8 cellular contexts compared by ENCODE assay signal in genomic region chr20:13659288-13659687, GRCh38. TPM values are rescaled to one million over a fixed set of nuclear protein-coding genes. Genes with fewer than 3 reads are reported as not detected.
DNase-seq lines count a peak whose midpoint lies in the region; ATAC-seq and TF ChIP-seq lines count a peak whose summit lies in the region.
"Had no signal": no experiment of that assay in that cellular context is flagged by ENCODE, and none has a peak within 500 bp of the region (broad histone marks: within the 10 kb centered on the region; RNA-seq: fewer than 3 reads in every experiment).

No MANE protein-coding gene starts in this region.

- H3K36me3 Mint-ChIP-seq in progenitor cell of endocrine pancreas (ENCODE audit: insufficient read depth): no peaks in the 10 kb centered on the region
- no peaks in the 10 kb centered on the region for H3K36me3 Mint-ChIP-seq in MCF 10A (ENCODE audit: insufficient read depth, unreplicated experiment)
- H3K36me3 Mint-ChIP-seq: T-cell had no signal

- no TSS peak for BruUV-seq in MCF 10A (replicated peaks; lab: Mats Ljungman, UMichigan)

- ATAC-seq in GM19043 (IDR thresholded peaks at IDR 0.05; ENCODE audit: low read depth, unreplicated experiment) (peak; percentile 93), HG02623 (IDR thresholded peaks at IDR 0.05; ENCODE audit: unreplicated experiment) (peak; percentile 96), HG03457 (IDR thresholded peaks at IDR 0.05; ENCODE audit: unreplicated experiment) (peak; percentile 92)
- ATAC-seq: T-cell had no signal

- H3K9me3 Mint-ChIP-seq in progenitor cell of endocrine pancreas (ENCODE audit: low read depth) (no peaks in the 10 kb centered on the region), MCF 10A (ENCODE audit: unreplicated experiment) (no peaks in the 10 kb centered on the region)
- H3K9me3 Mint-ChIP-seq: T-cell had no signal

- H3K4me1 Mint-ChIP-seq in progenitor cell of endocrine pancreas (ENCODE audit: low read depth): no peaks in the 10 kb centered on the region
- H3K4me1 Mint-ChIP-seq in MCF 10A (ENCODE audit: insufficient read depth, unreplicated experiment): no peaks in the 10 kb centered on the region
- H3K4me1 Mint-ChIP-seq: T-cell had no signal

- CTCF ChIA-PET in MCF 10A (lab: Yijun Ruan, JAX): interaction anchor here (1.4 kb wide), 1 partner anchor 10 kb away, joined by 3 read pairs; no protein-coding TSS in a partner anchor

- H3K27ac Mint-ChIP-seq in progenitor cell of endocrine pancreas (no peak overlapping the region), MCF 10A (ENCODE audit: low read depth, unreplicated experiment) (no peak overlapping the region)
- H3K27ac Mint-ChIP-seq: T-cell had no signal

- H3K4me3 Mint-ChIP-seq in progenitor cell of endocrine pancreas (ENCODE audit: low read depth) (no peak overlapping the region), MCF 10A (ENCODE audit: unreplicated experiment) (no peak overlapping the region)
- H3K4me3 Mint-ChIP-seq: T-cell had no signal

- intact Hi-C loops in MCF 10A (cut with micrococcal nuclease): no loop called here

- POLR2A ChIA-PET in MCF 10A (lab: Yijun Ruan, JAX): no interaction called here

- DNase-seq in progenitor cell of endocrine pancreas (ENCODE audit: low spot score, unreplicated experiment) (no peak), NCI-H1092 treated with DMSO at 0.1 percent for 48 hours (lab: John Stamatoyannopoulos, UW) (no peak), COR-L47 (lab: John Stamatoyannopoulos, UW) (no peak), MCF 10A (ENCODE audit: unreplicated experiment) (no peak)
- DNase-seq: T-cell had no signal

- TF ChIP-seq CTCF in progenitor cell of endocrine pancreas (IDR thresholded peaks at IDR 0.05; ENCODE audit: unreplicated experiment) (no peak), MCF 10A (IDR thresholded peaks at IDR 0.05; ENCODE audit: unreplicated experiment) (no peak)

- H3K27me3 Mint-ChIP-seq in progenitor cell of endocrine pancreas (no peaks in the 10 kb centered on the region), MCF 10A (ENCODE audit: insufficient read depth, unreplicated experiment) (peaks cover 6% of the 10 kb centered on the region)

RNA-seq across cellular contexts. Expression of gene TASP1, which starts 20.6 kb away (rescaled TPM):
- 18.6 and 22.4 TPM in 2 replicates for total RNA-seq in progenitor cell of endocrine pancreas
- 18.7 and 19.0 TPM in 2 replicates for total RNA-seq in MCF 10A (2022)
